Comparison of ENCODE assay signal across 23 cellular contexts in the genomic region with DNA sequence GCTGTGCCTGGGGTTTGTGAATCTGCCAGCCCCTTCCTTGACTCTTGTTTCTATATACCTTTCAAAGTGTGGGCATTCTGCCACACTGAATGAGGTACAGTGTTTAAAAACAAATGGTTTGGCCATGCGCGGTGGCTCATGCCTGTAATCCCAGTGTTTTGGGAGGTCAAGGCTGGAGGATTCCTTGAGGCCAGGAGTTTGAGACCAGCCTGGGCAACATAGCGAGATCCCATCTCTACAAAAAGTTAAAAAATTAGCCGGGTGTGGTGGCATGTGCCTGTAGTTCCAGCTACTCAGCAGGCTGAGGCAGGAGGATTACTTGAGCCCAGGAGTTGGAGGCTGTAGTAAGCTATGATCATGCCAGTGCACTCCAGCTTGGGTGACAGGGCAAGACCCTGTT. TPM values are rescaled to one million over a fixed set of nuclear protein-coding genes. Genes with fewer than 3 reads are reported as not detected.
DNase-seq lines count a peak whose midpoint lies in the region; ATAC-seq and TF ChIP-seq lines count a peak whose summit lies in the region.
"Had no signal": no experiment of that assay in that cellular context is flagged by ENCODE, and none has a peak within 500 bp of the region (broad histone marks: within the 10 kb centered on the region; RNA-seq: fewer than 3 reads in every experiment).

No MANE protein-coding gene starts in this region.

- peaks cover 3% of the 10 kb centered on the region for H3K23me2 ChIP-seq in H9 (ENCODE audit: insufficient read length, low read depth, low read length, poor library complexity, severe bottlenecking)

- intact Hi-C loops in IMR-90 (cut with micrococcal nuclease), result no loop called here
- intact Hi-C loops in sigmoid colon (cut with DNase I), result no loop called here

- H4K91ac ChIP-seq in IMR-90 (ENCODE audit: insufficient read depth, low read depth, low read length) (no peak overlapping the region), H9 (ENCODE audit: insufficient read length, low read depth, low read length) (no peak overlapping the region)

- DNase-seq in IMR-90 (no peak), RWPE2 (ENCODE audit: low spot score) (no peak), fibroblast of pulmonary artery (ENCODE audit: low read depth) (no peak), sigmoid colon (no peak), H9 (no peak), T-helper 9 cell (no peak)
- DNase-seq: activated CD4-positive, alpha-beta T cell treated with anti-CD3 and anti-CD28 coated beads, Interleukin-2, amount 50 U/mL, for 1 hour; CD4-positive, CD25-positive, alpha-beta regulatory T cell; effector CD4-positive, alpha-beta T cell; left colon; NCI-H1092; NCI-H2081 treated with DMSO at 0.1 percent for 48 hours; stimulated activated CD4-positive, alpha-beta T cell treated with anti-CD3 and anti-CD28 coated beads, Interleukin-1b, Interleukin-23, amount 100 ng/mL, for 48 hours; WERI-Rb-1 had no signal

- H3K36me3 ChIP-seq in IMR-90 (ENCODE audit: control insufficient read depth, insufficient read depth, low read length) (no peaks in the 10 kb centered on the region), RWPE2 (ENCODE audit: low read depth) (peaks cover 51% of the 10 kb centered on the region), sigmoid colon (no peaks in the 10 kb centered on the region)
- H3K36me3 ChIP-seq: prostate gland, vagina had no signal

- H3K4me1 ChIP-seq in IMR-90 (ENCODE audit: control insufficient read depth, insufficient read depth, low read length) (peaks cover 13% of the 10 kb centered on the region), RWPE2 (ENCODE audit: insufficient read depth, poor library complexity, severe bottlenecking) (peaks cover 58% of the 10 kb centered on the region), sigmoid colon (peaks cover 0 to 78% (median 19%) of the 10 kb centered on the region in 4 donors), H9 (ENCODE audit: insufficient read depth, low read length) (peaks cover 5% of the 10 kb centered on the region; the same call in 1 of the 2 replicates)

- H3K27me3 ChIP-seq in IMR-90 (ENCODE audit: control insufficient read depth, insufficient read depth, low read length) (no peaks in the 10 kb centered on the region), RWPE2 (ENCODE audit: insufficient read depth, poor library complexity, severe bottlenecking) (no peaks in the 10 kb centered on the region), sigmoid colon (no peaks in the 10 kb centered on the region), H9 (ENCODE audit: insufficient read depth, low read length) (no peaks in the 10 kb centered on the region)
- H3K27me3 ChIP-seq: vagina had no signal

- H3K4me3 ChIP-seq in IMR-90 (ENCODE audit: insufficient read depth, low read depth, low read length) (no peak overlapping the region), RWPE2 (ENCODE audit: severe bottlenecking) (no peak overlapping the region), fibroblast of pulmonary artery (replicated peaks; ENCODE audit: low read depth, low read length) (peak overlapping the region; percentile 43), sigmoid colon (peak overlapping the region in 2 of 4 donors; percentile 12 to 62)
- H3K4me3 ChIP-seq: prostate gland, vagina had no signal

- in situ Hi-C loops in IMR-90 (cut with MboI; ENCODE audit: low sequenced_read_pairs), result no loop called here

- H3K27me3 Mint-ChIP-seq in H9 (ENCODE audit: low read depth), result no peaks in the 10 kb centered on the region; the same call in 1 of the 2 replicates
- H3K27me3 Mint-ChIP-seq: activated naive CD8-positive, alpha-beta T cell; activated T-helper 17 cell treated with anti-CD3 and anti-CD28 coated beads, Interleukin-2, amount 50 U/mL, for 72 hours; CD4-positive, CD25-positive, alpha-beta regulatory T cell had no signal

- H2AFZ ChIP-seq in IMR-90 (replicated peaks; ENCODE audit: low read length, poor library complexity), result peak overlapping the region; percentile 8
- H2AFZ ChIP-seq in H9 (ENCODE audit: low read length), result no peak overlapping the region

- TF ChIP-seq CTCF in IMR-90 (conservative IDR thresholded peaks at IDR 0.05; ENCODE audit: low read depth, low read length) (no peak), RWPE2 (IDR thresholded peaks at IDR 0.05; ENCODE audit: poor library complexity, severe bottlenecking) (no peak), fibroblast of pulmonary artery (IDR thresholded peaks at IDR 0.05; ENCODE audit: low read length, missing control alignments) (no peak), sigmoid colon (IDR thresholded peaks at IDR 0.05) (no peak), H9 (conservative IDR thresholded peaks at IDR 0.05) (no peak)

- H2BK15ac ChIP-seq in IMR-90 (ENCODE audit: low read depth, low read length), result no peak overlapping the region
- no peak overlapping the region for H2BK15ac ChIP-seq in H9 (ENCODE audit: low read depth, low read length)

- peaks cover 19% of the 10 kb centered on the region for H3K9me1 ChIP-seq in IMR-90 (ENCODE audit: insufficient read depth, low read length)

- H3K4ac ChIP-seq in IMR-90 (ENCODE audit: low read depth, low read length), result no peak overlapping the region
- H3K4ac ChIP-seq in H9 (ENCODE audit: low read depth, low read length), result no peak overlapping the region

- peaks cover 0 to 2% of the 10 kb centered on the region in 2 experiments; a peak in 1 of 5 replicates for H3K9me3 Mint-ChIP-seq in H9
- H3K9me3 Mint-ChIP-seq: activated T-helper 17 cell treated with anti-CD3 and anti-CD28 coated beads, Interleukin-2, amount 50 U/mL, for 72 hours; CD4-positive, CD25-positive, alpha-beta regulatory T cell; stimulated activated effector memory CD8-positive, alpha-beta T cell treated with anti-CD3 and anti-CD28 coated beads, Interleukin-12 subunit alpha, Interleukin-12 subunit beta, amount 100 ng/mL, for 72 hours; T-helper 2 cell treated with Interferon-gamma antibody and Interleukin-4, amounts not matched to agents 5 μg/mL and 100 μg/mL, for 36 hours had no signal

- peaks cover 19 to 33% (median 30%) of the 10 kb centered on the region in 3 experiments; a peak in 6 of 7 replicates for H3K36me3 Mint-ChIP-seq in H9 (ENCODE audit: insufficient read depth in 1 of 3, low read depth in 3 of 3)
- H3K36me3 Mint-ChIP-seq: activated naive CD8-positive, alpha-beta T cell; CD4-positive, CD25-positive, alpha-beta regulatory T cell had no signal

- TF ChIP-seq POLR2A in IMR-90 (IDR thresholded peaks at IDR 0.05; ENCODE audit: low read depth, low read length) (no peak), sigmoid colon (IDR thresholded peaks at IDR 0.05) (no peak)

- H3K79me1 ChIP-seq in IMR-90 (ENCODE audit: low read depth in 1 of 2, low read length in 2 of 2), result peaks cover 20 to 57% of the 10 kb centered on the region in 2 experiments
- H3K79me1 ChIP-seq in H9 (ENCODE audit: insufficient read depth, low read depth, low read length, poor library complexity, severe bottlenecking), result peaks cover 3% of the 10 kb centered on the region

- H3K9me3 ChIP-seq in IMR-90 (ENCODE audit: control insufficient read depth, insufficient read depth, low read length) (no peaks in the 10 kb centered on the region), RWPE2 (ENCODE audit: severe bottlenecking) (no peaks in the 10 kb centered on the region), sigmoid colon (no peaks in the 10 kb centered on the region), H9 (ENCODE audit: control insufficient read depth, low read depth, low read length) (no peaks in the 10 kb centered on the region)
- H3K9me3 ChIP-seq: prostate gland, vagina had no signal

- H4K20me1 ChIP-seq in IMR-90 (ENCODE audit: insufficient read depth, low read length) (peaks cover 11% of the 10 kb centered on the region; the same call in 1 of the 2 replicates), H9 (ENCODE audit: control insufficient read depth, insufficient read depth, insufficient read length) (no peaks in the 10 kb centered on the region)

- no peak overlapping the region for H3K23ac ChIP-seq in IMR-90 (ENCODE audit: low read depth, low read length)
- no peak overlapping the region for H3K23ac ChIP-seq in H9 (ENCODE audit: insufficient read length, low read depth, low read length)

- no peak overlapping the region for H3K4me3 Mint-ChIP-seq in H9
- H3K4me3 Mint-ChIP-seq: activated naive CD8-positive, alpha-beta T cell; activated T-helper 17 cell treated with anti-CD3 and anti-CD28 coated beads, Interleukin-2, amount 50 U/mL, for 72 hours; CD4-positive, CD25-positive, alpha-beta regulatory T cell; stimulated activated effector memory CD8-positive, alpha-beta T cell treated with anti-CD3 and anti-CD28 coated beads, Interleukin-12 subunit alpha, Interleukin-12 subunit beta, amount 100 ng/mL, for 72 hours; T-helper 2 cell treated with Interferon-gamma antibody and Interleukin-4, amounts not matched to agents 5 μg/mL and 100 μg/mL, for 36 hours had no signal

- no peak overlapping the region for H2AK9ac ChIP-seq in IMR-90 (replicated peaks; ENCODE audit: low read depth, low read length, poor library complexity)

- no peak for TF ChIP-seq RAD21 in IMR-90 (IDR thresholded peaks at IDR 0.05; ENCODE audit: low read length)

- H2BK120ac ChIP-seq in IMR-90 (ENCODE audit: low read depth, low read length) (no peak overlapping the region), H9 (ENCODE audit: low read depth, low read length, poor library complexity, severe bottlenecking) (no peak overlapping the region)

- BruUV-seq in IMR-90 (replicated peaks; lab: Mats Ljungman, UMichigan), result no TSS peak

- H3K9ac ChIP-seq in IMR-90 (ENCODE audit: low read depth, low read length), result no peak overlapping the region
- H3K9ac ChIP-seq in H9 (ENCODE audit: extremely low read depth, insufficient read length, low read length), result no peak overlapping the region
- H3K9ac ChIP-seq: KMS-11 had no signal

- no peak for ATAC-seq in IMR-90 (ENCODE audit: low read depth)
- ATAC-seq in RWPE2 (ENCODE audit: low read depth), result no peak
- ATAC-seq in GM21529 (IDR thresholded peaks at IDR 0.05; ENCODE audit: unreplicated experiment), result no peak
- ATAC-seq: activated T-helper 17 cell treated with anti-CD3 and anti-CD28 coated beads, Interleukin-2, amount 50 U/mL, for 72 hours; HCT116; left colon; stimulated activated effector memory CD8-positive, alpha-beta T cell treated with anti-CD3 and anti-CD28 coated beads, Interleukin-12 subunit alpha, Interleukin-12 subunit beta, amount 100 ng/mL, for 72 hours had no signal

- H4K8ac ChIP-seq in IMR-90 (ENCODE audit: low read depth in 2 of 2, low read length in 2 of 2) (peak overlapping the region in 1 of 2 experiments; percentile 78; a peak in 2 of 4 replicates), H9 (replicated peaks; ENCODE audit: insufficient read length, low read depth, low read length) (no peak overlapping the region)

- POLR2A ChIA-PET in IMR-90 (lab: Charles Lee; ENCODE audit: unreplicated experiment), result interaction anchor here (0.8 kb wide), 1 partner anchor 9 kb away, joined by 3 read pairs; no protein-coding TSS in a partner anchor

- dilution Hi-C loops in IMR-90 (cut with HindIII; ENCODE audit: low sequenced_read_pairs, unreplicated experiment), result no loop called here

- no peak overlapping the region for H2BK20ac ChIP-seq in IMR-90 (ENCODE audit: low read depth, low read length)
- H2BK20ac ChIP-seq in H9 (ENCODE audit: low read depth, low read length, poor library complexity, severe bottlenecking), result no peak overlapping the region

- no peak overlapping the region for H2BK5ac ChIP-seq in IMR-90 (ENCODE audit: low read depth, low read length, poor library complexity, severe bottlenecking)
- no peak overlapping the region for H2BK5ac ChIP-seq in H9 (ENCODE audit: insufficient read length, low read length)

- TF ChIP-seq EP300 in sigmoid colon (IDR thresholded peaks at IDR 0.05), result no peak

- no peak overlapping the region; a peak in 1 of 7 replicates for H3K27ac Mint-ChIP-seq in H9
- H3K27ac Mint-ChIP-seq: activated naive CD8-positive, alpha-beta T cell; activated T-helper 17 cell treated with anti-CD3 and anti-CD28 coated beads, Interleukin-2, amount 50 U/mL, for 72 hours; stimulated activated effector memory CD8-positive, alpha-beta T cell treated with anti-CD3 and anti-CD28 coated beads, Interleukin-12 subunit alpha, Interleukin-12 subunit beta, amount 100 ng/mL, for 72 hours had no signal

- WGBS in IMR-90 (ENCODE audit: extremely low coverage in 2 of 2, insufficient read length in 1 of 2), 2 experiments, result no CpG with 5 or more reads among the region's 4 CpGs
- WGBS in sigmoid colon, 2 donors, result 95% methylated on average over 4 of the region's 4 CpGs
- WGBS in H9 (ENCODE audit: extremely low coverage, insufficient read length, low lambda C conversion rate), result no CpG with 5 or more reads among the region's 4 CpGs

- H3K79me2 ChIP-seq in H9 (ENCODE audit: insufficient read depth, low read length), result peaks cover 62% of the 10 kb centered on the region

- CTCF ChIA-PET in IMR-90 (lab: Yijun Ruan, JAX), result interaction anchor here (1.1 kb wide), 1 partner anchor 31 kb away, joined by 3 read pairs; a partner anchor contains a TSS

- H3K56ac ChIP-seq in IMR-90 (ENCODE audit: extremely low read depth, insufficient read depth, low read length) (no peak overlapping the region), H9 (ENCODE audit: insufficient read length, low read depth, low read length) (no peak overlapping the region)

- peak overlapping the region; percentile 31; the same call in 1 of the 2 replicates for H4K5ac ChIP-seq in IMR-90 (ENCODE audit: low read depth, low read length)
- no peak overlapping the region for H4K5ac ChIP-seq in H9 (ENCODE audit: insufficient read length, low read depth, low read length)

- H2BK12ac ChIP-seq in H9 (ENCODE audit: insufficient read length, low read depth, low read length), result no peak overlapping the region

- H3K14ac ChIP-seq in IMR-90 (replicated peaks; ENCODE audit: low read depth, low read length) (no peak overlapping the region), H9 (ENCODE audit: insufficient read depth, low read length) (no peak overlapping the region)

- peak overlapping the region; percentile 6; the same call in 1 of the 2 replicates for H3K27ac ChIP-seq in IMR-90 (ENCODE audit: insufficient read depth, low read length)
- H3K27ac ChIP-seq in RWPE2 (ENCODE audit: poor library complexity, severe bottlenecking), result peak overlapping the region; percentile 33
- H3K27ac ChIP-seq in sigmoid colon, result peak overlapping the region; percentile 75 to 87 (median 84)
- H3K27ac ChIP-seq in H9 (ENCODE audit: insufficient read length, low read depth, low read length), result no peak overlapping the region
- H3K27ac ChIP-seq: KMS-11, prostate gland, vagina, WERI-Rb-1 had no signal

- H2AK5ac ChIP-seq in IMR-90 (ENCODE audit: low read depth, low read length) (no peak overlapping the region), H9 (ENCODE audit: insufficient read length, low read length) (no peak overlapping the region)

- H3K18ac ChIP-seq in IMR-90 (ENCODE audit: low read depth, low read length) (no peak overlapping the region), H9 (ENCODE audit: insufficient read length, low read depth, low read length) (no peak overlapping the region)

- peaks cover 41 to 45% of the 10 kb centered on the region in 2 experiments for H3K4me1 Mint-ChIP-seq in H9

- no peak overlapping the region for H3K4me2 ChIP-seq in IMR-90 (ENCODE audit: low read depth, low read length)
- H3K4me2 ChIP-seq in H9 (ENCODE audit: insufficient read depth, insufficient read length, low read length), result no peak overlapping the region
- H3K4me2 ChIP-seq: KMS-11 had no signal

- no peak overlapping the region for H3T11ph ChIP-seq in H9 (ENCODE audit: low read length)

RNA-seq across cellular contexts. Expression of a gene that starts 5.8 kb away (rescaled TPM):
- total RNA-seq in IMR-90 (2012; rRNA removed), result 20.4 and 23.1 TPM in 2 replicates
- 26.4 and 29.6 TPM in 2 replicates for polyA plus RNA-seq in IMR-90 (2012; rRNA removed)
- 19.3 and 28.9 TPM in 2 replicates for polyA plus RNA-seq in IMR-90 (2012; cell fraction: cytosol; rRNA removed)
- 15.9 and 19.1 TPM in 2 replicates for polyA plus RNA-seq in IMR-90 (2012; cell fraction: nucleus; rRNA removed; ENCODE audit: low replicate concordance)
- 100 to 1,000 TPM in 1 of 4 donors, 10 to 100 TPM in 3; 14.3 to 291 (median 57.8) TPM for total RNA-seq in sigmoid colon
- polyA plus RNA-seq in sigmoid colon, result 10 to 100 TPM in 1 of 3 donors, 1 to 10 TPM in 2; 1.2 to 14.9 (median 4.9) TPM
- total RNA-seq in H9 (2021), result 48.1 and 51.6 TPM in 2 replicates

RNA-seq across cellular contexts. Expression of a gene that starts 30.2 kb away (rescaled TPM):
- total RNA-seq in IMR-90 (2012; rRNA removed) (8.1 and 9.1 TPM in 2 replicates), sigmoid colon (10 to 100 TPM; 16.1 to 33.2 (median 18.3) TPM), H9 (2021) (14.3 and 14.4 TPM in 2 replicates)
- polyA plus RNA-seq in IMR-90 (2012; rRNA removed) (12.5 and 13.5 TPM in 2 replicates), sigmoid colon (10 to 100 TPM in 2 of 3 donors, 1 to 10 TPM in 1; 8.8 to 12.0 (median 10.3) TPM)
- polyA plus RNA-seq in IMR-90 (2012; cell fraction: cytosol; rRNA removed), result 3.5 and 5.9 TPM in 2 replicates
- 42.9 and 80.9 TPM in 2 replicates for polyA plus RNA-seq in IMR-90 (2012; cell fraction: nucleus; rRNA removed; ENCODE audit: low replicate concordance)
